Comparison of ENCODE assay signal across 34 cellular contexts in genomic region chr12:86985298-86985697, GRCh38.
"Had no signal": no experiment of that assay in that cellular context is flagged by ENCODE, and none has a peak within 500 bp of the region (broad histone marks: within the 10 kb centered on the region; RNA-seq: fewer than 3 reads in every experiment).

No MANE protein-coding gene starts in this region.

- H3K27me3 ChIP-seq: MG63 had no signal

- H3K4me3 ChIP-seq: MG63 had no signal

- H3K36me3 ChIP-seq: MG63 had no signal

- DNase-seq: Karpas-422, Kasumi-1, MG63, MM.1S, MV-4-11, NCI-H1048, NCI-H1092, NCI-H1092 treated with DMSO at 0.1 percent for 48 hours, NCI-H1105, NCI-H1105 treated with DMSO at 0.1 percent for 48 hours, NCI-H1417, NCI-H1417 treated with DMSO at 0.1 percent for 48 hours, NCI-H1436, NCI-H1436 treated with DMSO at 0.1 percent for 48 hours, NCI-H146, NCI-H1694, NCI-H1694 treated with DMSO at 0.1 percent for 48 hours, NCI-H187, NCI-H187 treated with DMSO at 0.1 percent for 48 hours, NCI-H1930, NCI-H2029, NCI-H2029 treated with DMSO at 0.1 percent for 48 hours, NCI-H2081, NCI-H2081 treated with DMSO at 0.1 percent for 48 hours, NCI-H2107, NCI-H2171, NCI-H2171 treated with DMSO at 0.1 percent for 48 hours, NCI-H2227 treated with DMSO at 0.1 percent for 48 hours, NCI-H226, NCI-H345, NCI-H446, NCI-H446 treated with DMSO at 0.1 percent for 48 hours, NCI-H510A, NCI-H510A treated with DMSO at 0.1 percent for 48 hours had no signal

- H3K9me3 ChIP-seq: MG63 had no signal
